28 cellular contexts compared by ENCODE assay signal in the genomic region with DNA sequence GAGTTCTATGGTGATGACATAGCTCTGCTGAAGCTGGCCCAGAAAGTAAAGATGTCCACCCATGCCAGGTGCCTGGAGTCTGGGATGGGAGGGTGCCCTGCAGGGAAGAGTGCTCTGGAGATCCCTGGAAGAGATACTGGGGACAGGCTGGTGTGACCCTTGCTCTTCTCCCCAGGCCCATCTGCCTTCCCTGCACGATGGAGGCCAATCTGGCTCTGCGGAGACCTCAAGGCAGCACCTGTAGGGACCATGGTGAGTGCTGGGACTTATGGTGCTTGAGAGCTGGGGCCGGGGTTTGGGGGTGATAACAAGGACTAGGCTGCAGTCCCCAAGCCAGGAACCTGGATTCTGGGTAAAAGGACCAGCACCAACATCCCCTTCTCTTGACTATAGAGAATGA. TPM values are rescaled to one million over a fixed set of nuclear protein-coding genes. Genes with fewer than 3 reads are reported as not detected.
"Had no signal": no experiment of that assay in that cellular context is flagged by ENCODE, and none has a peak within 500 bp of the region (broad histone marks: within the 10 kb centered on the region; RNA-seq: fewer than 3 reads in every experiment).

No MANE protein-coding gene starts in this region.

- H3K9me3 ChIP-seq: colonic mucosa, esophagus squamous epithelium, gastrocnemius medialis, heart right ventricle, left lung, lower lobe of right lung, mucosa of descending colon had no signal

- FAIRE-seq: endometrium, islet of Langerhans, keratinocyte had no signal

- ATAC-seq: effector memory CD8-positive, alpha-beta T cell; esophagus mucosa; gastrocnemius medialis; heart right ventricle; left cardiac atrium; left lung; left ventricle myocardium superior; lower lobe of right lung; mucosa of descending colon had no signal

- DNase-seq: colonic mucosa; cortex of kidney; effector CD8-positive, alpha-beta T cell; effector memory CD8-positive, alpha-beta T cell; endodermal cell; erythroblast; esophagus squamous epithelium; foreskin fibroblast; foreskin melanocyte; gastrocnemius medialis; glutamatergic neuron; head of caudate nucleus; heart right ventricle; hippocampal formation; left cardiac atrium; left lung; left ventricle myocardium superior; lower lobe of right lung; mesenchymal stem cell; mucosa of descending colon had no signal

- H3K4me1 ChIP-seq: gastrocnemius medialis had no signal

- H3K36me3 ChIP-seq: colonic mucosa, esophagus squamous epithelium, gastrocnemius medialis had no signal

- H3K27me3 ChIP-seq: colonic mucosa, left lung had no signal

- H3K4me3 ChIP-seq: colonic mucosa, esophagus squamous epithelium, gastrocnemius medialis, heart right ventricle, left lung, lower lobe of right lung, mucosa of descending colon had no signal

- H3K27ac ChIP-seq: colonic mucosa, epithelial cell of prostate, gastrocnemius medialis, heart right ventricle, lower lobe of right lung had no signal

RNA-seq across cellular contexts. Expression of a gene that starts 16.2 kb away (rescaled TPM):
- total RNA-seq: dermis microvascular lymphatic vessel endothelial cell, glomerular endothelial cell, lung microvascular endothelial cell had no signal
- polyA plus RNA-seq: keratinocyte had no signal
